ENCODE assay signal across 1 cellular context in genomic region chr5:96001262-96001661, GRCh38.
TF ChIP-seq lines count a peak whose summit lies in the region.

No MANE protein-coding gene starts in this region.

TF ChIP-seq in HepG2, 621 proteins besides CTCF, POLR2A, EP300 and RAD21 (continued from another document and continues in another):
- TF ChIP-seq E2F2 (CRISPR knock-in tag; IDR thresholded peaks at IDR 0.05; ENCODE audit: borderline replicate concordance) (no peak), ZNF761 (CRISPR knock-in tag; conservative IDR thresholded peaks at IDR 0.05) (no peak), PPARG (CRISPR knock-in tag; conservative IDR thresholded peaks at IDR 0.05) (0 out of 2 replicates have a peak, but pooled peaks have one; percentile 4), GABPB1 (CRISPR knock-in tag; IDR thresholded peaks at IDR 0.05) (no peak), GLI4 (CRISPR knock-in tag; IDR thresholded peaks at IDR 0.05; ENCODE audit: borderline replicate concordance) (no peak), TSC22D2 (CRISPR knock-in tag; IDR thresholded peaks at IDR 0.05; ENCODE audit: borderline replicate concordance) (no peak), BCL3 (CRISPR knock-in tag; IDR thresholded peaks at IDR 0.05) (no peak), IRF2 (CRISPR knock-in tag; IDR thresholded peaks at IDR 0.05) (no peak), NR2F6 (IDR thresholded peaks at IDR 0.05) (peak; percentile 54), NR2F6 (CRISPR knock-in tag; IDR thresholded peaks at IDR 0.05) (no peak), HDAC2 (CRISPR knock-in tag; IDR thresholded peaks at IDR 0.05) (peak; percentile 76), HNF4A (CRISPR knock-in tag; IDR thresholded peaks at IDR 0.05) (peak; percentile 89), ZNF232 (CRISPR knock-in tag; IDR thresholded peaks at IDR 0.05; ENCODE audit: borderline replicate concordance) (no peak), ZNF546 (CRISPR knock-in tag; conservative IDR thresholded peaks at IDR 0.05) (no peak), ZBTB4 (CRISPR knock-in tag; IDR thresholded peaks at IDR 0.05; ENCODE audit: borderline replicate concordance) (no peak), ZNF280B (CRISPR knock-in tag; IDR thresholded peaks at IDR 0.05; ENCODE audit: borderline replicate concordance) (no peak), SOX5 (CRISPR knock-in tag; IDR thresholded peaks at IDR 0.05; ENCODE audit: borderline replicate concordance) (peak; percentile 62), MIER2 (CRISPR knock-in tag; IDR thresholded peaks at IDR 0.05) (no peak), DRAP1 (CRISPR knock-in tag; IDR thresholded peaks at IDR 0.05) (no peak), KLF16 (CRISPR knock-in tag; IDR thresholded peaks at IDR 0.05) (no peak), ELF4 (CRISPR knock-in tag; IDR thresholded peaks at IDR 0.05; ENCODE audit: borderline replicate concordance) (no peak), DMAP1 (CRISPR knock-in tag; IDR thresholded peaks at IDR 0.05) (no peak), SOX6 (IDR thresholded peaks at IDR 0.05) (no peak), SOX6 (CRISPR knock-in tag; IDR thresholded peaks at IDR 0.05) (peak; percentile 67; the same call in 1 of the 2 replicates), EHMT2 (IDR thresholded peaks at IDR 0.05; ENCODE audit: borderline replicate concordance, low read depth, low read length) (0 out of 2 replicates have a peak, but pooled peaks have one; percentile 26)
- TF ChIP-seq, protein P1, sequence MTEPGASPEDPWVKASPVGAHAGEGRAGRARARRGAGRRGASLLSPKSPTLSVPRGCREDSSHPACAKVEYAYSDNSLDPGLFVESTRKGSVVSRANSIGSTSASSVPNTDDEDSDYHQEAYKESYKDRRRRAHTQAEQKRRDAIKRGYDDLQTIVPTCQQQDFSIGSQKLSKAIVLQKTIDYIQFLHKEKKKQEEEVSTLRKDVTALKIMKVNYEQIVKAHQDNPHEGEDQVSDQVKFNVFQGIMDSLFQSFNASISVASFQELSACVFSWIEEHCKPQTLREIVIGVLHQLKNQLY (CRISPR knock-in tag; IDR thresholded peaks at IDR 0.05), result 0 out of 2 replicates have a peak, but pooled peaks have one; percentile 36
- TF ChIP-seq, protein P2, sequence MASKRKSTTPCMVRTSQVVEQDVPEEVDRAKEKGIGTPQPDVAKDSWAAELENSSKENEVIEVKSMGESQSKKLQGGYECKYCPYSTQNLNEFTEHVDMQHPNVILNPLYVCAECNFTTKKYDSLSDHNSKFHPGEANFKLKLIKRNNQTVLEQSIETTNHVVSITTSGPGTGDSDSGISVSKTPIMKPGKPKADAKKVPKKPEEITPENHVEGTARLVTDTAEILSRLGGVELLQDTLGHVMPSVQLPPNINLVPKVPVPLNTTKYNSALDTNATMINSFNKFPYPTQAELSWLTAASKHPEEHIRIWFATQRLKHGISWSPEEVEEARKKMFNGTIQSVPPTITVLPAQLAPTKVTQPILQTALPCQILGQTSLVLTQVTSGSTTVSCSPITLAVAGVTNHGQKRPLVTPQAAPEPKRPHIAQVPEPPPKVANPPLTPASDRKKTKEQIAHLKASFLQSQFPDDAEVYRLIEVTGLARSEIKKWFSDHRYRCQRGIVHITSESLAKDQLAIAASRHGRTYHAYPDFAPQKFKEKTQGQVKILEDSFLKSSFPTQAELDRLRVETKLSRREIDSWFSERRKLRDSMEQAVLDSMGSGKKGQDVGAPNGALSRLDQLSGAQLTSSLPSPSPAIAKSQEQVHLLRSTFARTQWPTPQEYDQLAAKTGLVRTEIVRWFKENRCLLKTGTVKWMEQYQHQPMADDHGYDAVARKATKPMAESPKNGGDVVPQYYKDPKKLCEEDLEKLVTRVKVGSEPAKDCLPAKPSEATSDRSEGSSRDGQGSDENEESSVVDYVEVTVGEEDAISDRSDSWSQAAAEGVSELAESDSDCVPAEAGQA (IDR thresholded peaks at IDR 0.05; ENCODE audit: low read depth), result no peak
- TF ChIP-seq, protein P2 (CRISPR knock-in tag; IDR thresholded peaks at IDR 0.05; ENCODE audit: borderline replicate concordance), result no peak
- TF ChIP-seq, protein P3, sequence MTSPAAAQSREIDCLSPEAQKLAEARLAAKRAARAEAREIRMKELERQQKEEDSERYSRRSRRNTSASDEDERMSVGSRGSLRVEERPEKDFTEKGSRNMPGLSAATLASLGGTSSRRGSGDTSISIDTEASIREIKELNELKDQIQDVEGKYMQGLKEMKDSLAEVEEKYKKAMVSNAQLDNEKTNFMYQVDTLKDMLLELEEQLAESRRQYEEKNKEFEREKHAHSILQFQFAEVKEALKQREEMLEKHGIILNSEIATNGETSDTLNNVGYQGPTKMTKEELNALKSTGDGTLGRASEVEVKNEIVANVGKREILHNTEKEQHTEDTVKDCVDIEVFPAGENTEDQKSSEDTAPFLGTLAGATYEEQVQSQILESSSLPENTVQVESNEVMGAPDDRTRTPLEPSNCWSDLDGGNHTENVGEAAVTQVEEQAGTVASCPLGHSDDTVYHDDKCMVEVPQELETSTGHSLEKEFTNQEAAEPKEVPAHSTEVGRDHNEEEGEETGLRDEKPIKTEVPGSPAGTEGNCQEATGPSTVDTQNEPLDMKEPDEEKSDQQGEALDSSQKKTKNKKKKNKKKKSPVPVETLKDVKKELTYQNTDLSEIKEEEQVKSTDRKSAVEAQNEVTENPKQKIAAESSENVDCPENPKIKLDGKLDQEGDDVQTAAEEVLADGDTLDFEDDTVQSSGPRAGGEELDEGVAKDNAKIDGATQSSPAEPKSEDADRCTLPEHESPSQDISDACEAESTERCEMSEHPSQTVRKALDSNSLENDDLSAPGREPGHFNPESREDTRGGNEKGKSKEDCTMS (CRISPR knock-in tag; conservative IDR thresholded peaks at IDR 0.05), result no peak
- TF ChIP-seq, protein P4, sequence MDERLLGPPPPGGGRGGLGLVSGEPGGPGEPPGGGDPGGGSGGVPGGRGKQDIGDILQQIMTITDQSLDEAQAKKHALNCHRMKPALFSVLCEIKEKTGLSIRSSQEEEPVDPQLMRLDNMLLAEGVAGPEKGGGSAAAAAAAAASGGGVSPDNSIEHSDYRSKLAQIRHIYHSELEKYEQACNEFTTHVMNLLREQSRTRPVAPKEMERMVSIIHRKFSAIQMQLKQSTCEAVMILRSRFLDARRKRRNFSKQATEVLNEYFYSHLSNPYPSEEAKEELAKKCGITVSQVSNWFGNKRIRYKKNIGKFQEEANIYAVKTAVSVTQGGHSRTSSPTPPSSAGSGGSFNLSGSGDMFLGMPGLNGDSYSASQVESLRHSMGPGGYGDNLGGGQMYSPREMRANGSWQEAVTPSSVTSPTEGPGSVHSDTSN (CRISPR knock-in tag; IDR thresholded peaks at IDR 0.05), result no peak
